In the genomic region with DNA sequence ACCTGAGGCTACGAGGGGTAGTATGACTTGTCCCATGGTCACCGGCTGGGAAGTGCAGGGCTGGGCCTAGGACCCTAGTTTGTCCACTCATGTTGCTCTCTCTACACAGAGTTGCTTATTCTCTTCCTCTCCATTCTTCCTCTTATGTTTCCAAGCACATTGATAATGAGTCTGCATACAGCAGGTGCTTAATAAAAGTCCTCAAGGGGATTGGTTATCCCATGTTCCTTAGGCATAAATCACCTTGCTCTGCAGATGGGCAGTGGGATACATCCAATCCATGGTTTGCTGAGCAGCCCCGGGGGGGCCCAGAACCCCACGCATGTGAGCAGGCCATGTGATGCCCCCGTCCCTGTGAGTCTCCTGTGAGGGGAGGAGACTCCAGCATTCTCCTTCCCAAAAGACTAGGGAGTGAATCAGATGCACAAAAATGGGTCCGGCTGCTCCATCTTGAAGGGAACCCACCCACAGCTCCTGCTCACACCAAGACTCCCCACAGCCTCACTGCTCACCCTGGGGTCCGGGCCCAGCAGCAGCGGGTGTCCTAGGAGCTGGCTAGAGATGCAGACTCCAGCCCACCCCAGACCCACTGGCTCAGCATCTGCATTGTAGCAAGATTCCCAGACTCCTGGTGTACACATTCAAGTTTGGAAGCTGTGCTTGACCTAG, we compare ENCODE assay signal across 15 cellular contexts.
DNase-seq lines count a peak whose midpoint lies in the region; ATAC-seq and TF ChIP-seq lines count a peak whose summit lies in the region.
"Had no signal": no experiment of that assay in that cellular context is flagged by ENCODE, and none has a peak within 500 bp of the region (broad histone marks: within the 10 kb centered on the region; RNA-seq: fewer than 3 reads in every experiment).

No MANE protein-coding gene starts in this region.

- peaks cover 11% of the 10 kb centered on the region for H3K36me3 Mint-ChIP-seq in Calu3 (ENCODE audit: insufficient read depth, unreplicated experiment)
- H3K36me3 Mint-ChIP-seq: CD4-positive, CD25-positive, alpha-beta regulatory T cell had no signal

- H3K4me3 ChIP-seq in BLaER1 (no peak overlapping the region), Panc1 (ENCODE audit: low read depth in 2 of 2, low read length in 2 of 2) (no peak overlapping the region), right atrium auricular region (no peak overlapping the region), sigmoid colon (no peak overlapping the region)

- no peak for TF ChIP-seq POLR2A in sigmoid colon (IDR thresholded peaks at IDR 0.05)

- in situ Hi-C loops in Panc1 (cut with HindIII; ENCODE audit: low pct_unique_long_range_greater_than_20kb, low sequenced_read_pairs) = no loop called here

- no peak for TF ChIP-seq CTCF in Panc1 (IDR thresholded peaks at IDR 0.05)
- no peak for TF ChIP-seq CTCF in right atrium auricular region (IDR thresholded peaks at IDR 0.05)
- no peak for TF ChIP-seq CTCF in sigmoid colon (IDR thresholded peaks at IDR 0.05)
- TF ChIP-seq CTCF in Calu3 (IDR thresholded peaks at IDR 0.05; ENCODE audit: unreplicated experiment) = no peak

- CTCF ChIA-PET in Panc1 (lab: Charles Lee) = no interaction called here
- CTCF ChIA-PET in Calu3 (lab: Charles Lee) = no interaction called here

- H3K4me2 ChIP-seq in BLaER1 = peak overlapping the region; percentile 95

- H3K36me3 ChIP-seq in BLaER1 = no peaks in the 10 kb centered on the region; the same call in 1 of the 2 replicates
- H3K36me3 ChIP-seq in Panc1 (ENCODE audit: control insufficient read depth, insufficient read depth, low read length) = no peaks in the 10 kb centered on the region
- no peaks in the 10 kb centered on the region for H3K36me3 ChIP-seq in right atrium auricular region
- H3K36me3 ChIP-seq in sigmoid colon = no peaks in the 10 kb centered on the region
- H3K36me3 ChIP-seq: Peyer's patch had no signal

- no peak overlapping the region for H3K27ac Mint-ChIP-seq in Calu3 (ENCODE audit: unreplicated experiment)
- H3K27ac Mint-ChIP-seq: CD4-positive, CD25-positive, alpha-beta regulatory T cell had no signal

- H3K4me1 ChIP-seq in BLaER1 = peaks cover 79% of the 10 kb centered on the region
- peaks cover 16% of the 10 kb centered on the region for H3K4me1 ChIP-seq in Panc1 (ENCODE audit: control insufficient read depth, insufficient read depth, low read length)
- H3K4me1 ChIP-seq in right atrium auricular region = peaks cover 0 to 22% of the 10 kb centered on the region in 2 donors
- H3K4me1 ChIP-seq in sigmoid colon = peaks cover 0 to 15% (median 13%) of the 10 kb centered on the region in 4 donors

- WGBS in sigmoid colon, 2 donors = 88 to 93% methylated on average over 8 of the region's 8 CpGs

- POLR2A ChIA-PET in Panc1 (lab: Charles Lee) = no interaction called here

- no peaks in the 10 kb centered on the region for H3K4me1 Mint-ChIP-seq in Calu3 (ENCODE audit: low read depth, unreplicated experiment)

- peaks cover 45% of the 10 kb centered on the region for H3K27me3 ChIP-seq in BLaER1
- no peaks in the 10 kb centered on the region for H3K27me3 ChIP-seq in Panc1 (ENCODE audit: control insufficient read depth, insufficient read depth, low read length)
- peaks cover 7 to 9% of the 10 kb centered on the region in 2 donors for H3K27me3 ChIP-seq in right atrium auricular region
- peaks cover 27 to 52% (median 33%) of the 10 kb centered on the region in 3 donors for H3K27me3 ChIP-seq in sigmoid colon

- no peak for TF ChIP-seq EP300 in sigmoid colon (IDR thresholded peaks at IDR 0.05)

- H3K9ac ChIP-seq in BLaER1 = no peak overlapping the region

- H3K9me3 Mint-ChIP-seq in Calu3 (ENCODE audit: low read depth, unreplicated experiment) = no peaks in the 10 kb centered on the region

- intact Hi-C loops in Panc1 (cut with micrococcal nuclease; ENCODE audit: unreplicated experiment) = no loop called here
- intact Hi-C loops in sigmoid colon (cut with DNase I) = no loop called here
- intact Hi-C loops in Calu3 (cut with micrococcal nuclease; ENCODE audit: unreplicated experiment) = loop anchor here (10.0 kb wide), 1 partner anchor 185 kb away; no protein-coding TSS in a partner anchor

- no peak for ATAC-seq in Panc1
- no peak for ATAC-seq in HG03460 (IDR thresholded peaks at IDR 0.05; ENCODE audit: unreplicated experiment)

- BruUV-seq in Panc1 (replicated peaks; lab: Mats Ljungman, UMichigan) (no TSS peak), Calu3 (replicated peaks; lab: Mats Ljungman, UMichigan) (no TSS peak)

- peaks cover 59% of the 10 kb centered on the region for H3K27me3 Mint-ChIP-seq in Calu3 (ENCODE audit: unreplicated experiment)

- peaks cover 22% of the 10 kb centered on the region for H4K20me1 ChIP-seq in BLaER1

- H3K27ac ChIP-seq in BLaER1 (no peak overlapping the region), Panc1 (ENCODE audit: low read length) (peak overlapping the region; percentile 57; the same call in 1 of the 2 replicates), right atrium auricular region (peak overlapping the region; percentile 64 to 70), sigmoid colon (peak overlapping the region in 1 of 4 donors; percentile 61)

- peaks cover 18% of the 10 kb centered on the region for H3K9me3 ChIP-seq in BLaER1
- H3K9me3 ChIP-seq in Panc1 (ENCODE audit: control insufficient read depth, insufficient read depth, low read depth, low read length) = peaks cover 3% of the 10 kb centered on the region; the same call in 1 of the 2 replicates
- peaks cover 0 to 8% of the 10 kb centered on the region in 2 donors for H3K9me3 ChIP-seq in right atrium auricular region
- peaks cover 0 to 11% (median 6%) of the 10 kb centered on the region in 4 donors for H3K9me3 ChIP-seq in sigmoid colon

- DNase-seq in Panc1 (ENCODE audit: low read depth, low spot score) (no peak), right atrium auricular region (ENCODE audit: low spot score) (no peak), sigmoid colon (peak; percentile 54), Calu3 (no peak), amygdala (lab: John Stamatoyannopoulos, UW) (no peak)
- DNase-seq: CD4-positive, CD25-positive, alpha-beta regulatory T cell; NCI-H1105 treated with DMSO at 0.1 percent for 48 hours; NCI-H1694 treated with DMSO at 0.1 percent for 48 hours; NCI-H2107; NCI-H226; NCI-H524 treated with DMSO at 0.1 percent for 48 hours; SHP77 treated with DMSO at 0.1 percent for 48 hours had no signal

- no peak overlapping the region for H3K4me3 Mint-ChIP-seq in Calu3 (ENCODE audit: low read depth, unreplicated experiment)
